ENCODE assay signal across 23 cellular contexts in the genomic region with DNA sequence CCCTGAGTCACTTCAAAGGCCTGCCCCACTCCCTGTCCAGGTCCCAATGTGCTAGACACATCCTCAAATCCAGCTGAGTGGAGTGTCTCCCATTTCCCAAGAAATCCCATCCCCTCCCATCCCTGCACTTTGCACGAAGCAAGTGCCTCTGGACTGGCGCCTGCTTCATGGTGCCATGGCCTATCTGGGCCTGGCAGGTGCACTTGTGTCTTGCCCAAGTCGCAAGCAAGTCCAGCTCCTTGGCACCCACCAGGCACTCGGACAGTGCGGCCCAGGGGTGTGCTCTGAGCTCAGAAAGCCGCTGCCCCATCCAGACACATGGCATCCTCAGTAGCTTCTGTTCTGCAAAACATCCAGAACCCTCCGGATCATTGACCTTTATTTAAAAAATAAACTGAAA.
"Had no signal": no experiment of that assay in that cellular context is flagged by ENCODE, and none has a peak within 500 bp of the region (broad histone marks: within the 10 kb centered on the region; RNA-seq: fewer than 3 reads in every experiment).

No MANE protein-coding gene starts in this region.

- ATAC-seq: activated naive CD8-positive, alpha-beta T cell treated with anti-CD3 and anti-CD28 coated beads, Interleukin-2, amount 50 U/mL, for 24 hours; mucosa of descending colon; pancreas had no signal

- H3K4me1 ChIP-seq: heart left ventricle, lower lobe of right lung, pancreas, right atrium auricular region, stomach had no signal

- H3K27me3 ChIP-seq: heart left ventricle, pancreas, right atrium auricular region, stomach, thyroid gland had no signal

- FAIRE-seq: endothelial cell of umbilical vein, pancreas, TTC549 had no signal

- H3K27ac ChIP-seq: heart left ventricle, lower lobe of right lung, pancreas, right atrium auricular region, stomach, thyroid gland, VCaP had no signal

- DNase-seq: activated CD4-positive, alpha-beta T cell treated with anti-CD3 and anti-CD28 coated beads for 4 hours; activated CD4-positive, alpha-beta T cell treated with anti-CD3 and anti-CD28 coated beads, Interleukin-2, amount 50 U/mL, for 48 hours; activated naive CD8-positive, alpha-beta T cell treated with anti-CD3 and anti-CD28 coated beads, Interleukin-2, amount 50 U/mL, for 24 hours; activated T-cell treated with anti-CD3 and anti-CD28 coated beads, Interleukin-2, amount 50 U/mL, for 48 hours; amygdala; caudate nucleus; foreskin fibroblast; hypothalamus; immature natural killer cell; lower lobe of right lung; mucosa of descending colon; nephron progenitor cell; stimulated activated CD4-positive, alpha-beta T cell treated with anti-CD3 and anti-CD28 coated beads, Interleukin-15, amount 100 ng/mL, for 24 hours; stomach; SW 1271; T-helper 9 cell had no signal

- H3K36me3 ChIP-seq: heart left ventricle, lower lobe of right lung, pancreas, right atrium auricular region, stomach, thyroid gland had no signal

- H3K4me3 ChIP-seq: heart left ventricle, lower lobe of right lung, mucosa of descending colon, pancreas, right atrium auricular region, stomach, thyroid gland had no signal

- H3K9me3 ChIP-seq: heart left ventricle, lower lobe of right lung, mucosa of descending colon, pancreas, right atrium auricular region, stomach, thyroid gland had no signal
